In genomic region chr6:41559655-41560439, GRCh38 we compare ENCODE assay signal across 9 cellular contexts. TPM values are rescaled to one million over a fixed set of nuclear protein-coding genes. Genes with fewer than 3 reads are reported as not detected.
DNase-seq lines count a peak whose midpoint lies in the region; ATAC-seq, FAIRE-seq and TF ChIP-seq lines count a peak whose summit lies in the region.
"Had no signal": no experiment of that assay in that cellular context is flagged by ENCODE, and none has a peak within 500 bp of the region (broad histone marks: within the 10 kb centered on the region; RNA-seq: fewer than 3 reads in every experiment).

No MANE protein-coding gene starts in this region.

- no peak for FAIRE-seq in endothelial cell of umbilical vein (lab: Jason Lieb, UNC)
- FAIRE-seq: islet of Langerhans had no signal

- DNase-seq in GM06990 (ENCODE audit: extremely low read depth, insufficient read length) (no peak), NB4 (ENCODE audit: low read depth) (no peak), endothelial cell of umbilical vein (ENCODE audit: low read depth, low spot score) (no peak), ovary (no peak), Ammon's horn (ENCODE audit: low spot score) (no peak), PC-3 (no peak)
- DNase-seq in activated CD8-positive, alpha-beta memory T cell treated with anti-CD3 and anti-CD28 coated beads for 24 hours = no peak

- no peaks in the 10 kb centered on the region for H3F3A ChIP-seq in PC-3 (ENCODE audit: low read length, unreplicated experiment)

- no peaks in the 10 kb centered on the region for H3K9me1 ChIP-seq in endothelial cell of umbilical vein (replicated peaks; ENCODE audit: control insufficient read depth, extremely low read depth, insufficient read depth, low read length)

- H3K36me3 ChIP-seq in GM06990 (ENCODE audit: control insufficient read depth, insufficient read depth, low read length) (peaks cover 4% of the 10 kb centered on the region), endothelial cell of umbilical vein (ENCODE audit: control insufficient read depth in 2 of 2, extremely low read depth in 1 of 2, insufficient read depth in 2 of 2, low read length in 2 of 2) (no peaks in the 10 kb centered on the region), ovary (no peaks in the 10 kb centered on the region), PC-3 (ENCODE audit: low read depth, low read length) (no peaks in the 10 kb centered on the region)

- H3K4me1 ChIP-seq in endothelial cell of umbilical vein (ENCODE audit: control insufficient read depth, extremely low read depth, insufficient read depth, low read length) (peaks cover 8% of the 10 kb centered on the region), ovary (ENCODE audit: insufficient read depth) (peaks cover 5% of the 10 kb centered on the region), PC-3 (ENCODE audit: insufficient read depth, low read length) (no peaks in the 10 kb centered on the region)

- TF ChIP-seq CTCF in GM06990 (IDR thresholded peaks at IDR 0.05; ENCODE audit: insufficient read depth, low read length, poor library complexity, severe bottlenecking) (no peak), NB4 (IDR thresholded peaks at IDR 0.05; ENCODE audit: low read depth, low read length) (no peak), endothelial cell of umbilical vein (IDR thresholded peaks at IDR 0.05; ENCODE audit: extremely low read depth in 1 of 2, insufficient read depth in 1 of 2, low read depth in 1 of 2, low read length in 2 of 2) (no peak), ovary (IDR thresholded peaks at IDR 0.05) (no peak), PC-3 (conservative IDR thresholded peaks at IDR 0.05; ENCODE audit: low read depth, low read length) (no peak)

- TF ChIP-seq EP300 in ovary (IDR thresholded peaks at IDR 0.05) = no peak

- ATAC-seq in HG02678 (IDR thresholded peaks at IDR 0.05; ENCODE audit: unreplicated experiment) (no peak), PC-3 (no peak)

- H3K27ac ChIP-seq in endothelial cell of umbilical vein (ENCODE audit: insufficient read depth, low read depth, low read length) = no peak overlapping the region
- peak overlapping the region in 1 of 2 donors; percentile 41 for H3K27ac ChIP-seq in ovary
- H3K27ac ChIP-seq in PC-3 (ENCODE audit: low read length) = no peak overlapping the region

- H3K9me3 ChIP-seq in endothelial cell of umbilical vein (replicated peaks; ENCODE audit: control insufficient read depth, insufficient read depth, low read length) (no peaks in the 10 kb centered on the region), ovary (no peaks in the 10 kb centered on the region), PC-3 (ENCODE audit: low read length) (no peaks in the 10 kb centered on the region)

- CTCF ChIA-PET in endothelial cell of umbilical vein (lab: Charles Lee) = interaction anchor here (1.1 kb wide), 1 partner anchor 10 kb away, joined by 3 read pairs; no protein-coding TSS in a partner anchor
- CTCF ChIA-PET in PC-3 (lab: Charles Lee) = no interaction called here

- intact Hi-C loops in endothelial cell of umbilical vein (cut with micrococcal nuclease) = loop anchor here (1.0 kb wide), 1 partner anchor 13 kb away; no protein-coding TSS in a partner anchor
- intact Hi-C loops in ovary (cut with DNase I) = no loop called here
- intact Hi-C loops in PC-3 (cut with micrococcal nuclease) = no loop called here

- dilution Hi-C loops in endothelial cell of umbilical vein (cut with MboI; ENCODE audit: extremely low pct_ligation_motif_present, low sequenced_read_pairs) = no loop called here

- H2AFZ ChIP-seq in endothelial cell of umbilical vein (ENCODE audit: low read depth, low read length) (no peak overlapping the region), PC-3 (ENCODE audit: low read length) (no peak overlapping the region)

- H4K20me1 ChIP-seq in endothelial cell of umbilical vein (replicated peaks; ENCODE audit: control insufficient read depth, extremely low read depth, insufficient read depth, low read length) (no peaks in the 10 kb centered on the region), PC-3 (ENCODE audit: low read length) (0 out of 2 replicates have a peak, but pooled peaks cover 5% of the 10 kb centered on the region)

- WGBS in ovary, 3 donors = 49 to 54% (median 50%) methylated on average over 7 of the region's 7 CpGs

- no peaks in the 10 kb centered on the region for H3K27me3 ChIP-seq in GM06990 (replicated peaks; ENCODE audit: control insufficient read depth, insufficient read depth, low read length)
- H3K27me3 ChIP-seq in endothelial cell of umbilical vein (ENCODE audit: control insufficient read depth in 2 of 2, insufficient read depth in 2 of 2, low read length in 2 of 2) = no peaks in the 10 kb centered on the region
- no peaks in the 10 kb centered on the region for H3K27me3 ChIP-seq in ovary
- H3K27me3 ChIP-seq in PC-3 (ENCODE audit: low read length) = no peaks in the 10 kb centered on the region

- H3K79me2 ChIP-seq in endothelial cell of umbilical vein (ENCODE audit: control insufficient read depth, insufficient read depth, low read length) (no peaks in the 10 kb centered on the region), PC-3 (ENCODE audit: low read length) (0 out of 2 replicates have a peak, but pooled peaks cover 4% of the 10 kb centered on the region)

- H3K9ac ChIP-seq in endothelial cell of umbilical vein (replicated peaks; ENCODE audit: extremely low read depth, insufficient read depth, low read length) (no peak overlapping the region), PC-3 (ENCODE audit: low read length) (no peak overlapping the region)

- POLR2A ChIA-PET in endothelial cell of umbilical vein (lab: Charles Lee) (no interaction called here), PC-3 (lab: Charles Lee; ENCODE audit: unreplicated experiment) (no interaction called here)

- H3K4me3 ChIP-seq in GM06990 (replicated peaks; ENCODE audit: low read depth, low read length) (peak overlapping the region; percentile 63), NB4 (ENCODE audit: low read depth, low read length) (peak overlapping the region; percentile 67), endothelial cell of umbilical vein (replicated peaks in 1 of 3; ENCODE audit: insufficient read depth in 1 of 3, low read depth in 1 of 3, low read length in 3 of 3) (no peak overlapping the region), ovary (peak overlapping the region; percentile 58), PC-3 (ENCODE audit: low read length) (no peak overlapping the region)

- H3K4me2 ChIP-seq in endothelial cell of umbilical vein (ENCODE audit: insufficient read depth, low read length) = peak overlapping the region; percentile 20
- H3K4me2 ChIP-seq in PC-3 (ENCODE audit: low read length) = no peak overlapping the region

- TF ChIP-seq POLR2A in NB4 (IDR thresholded peaks at IDR 0.05; ENCODE audit: extremely low read depth, insufficient read length) = no peak
- no peak for TF ChIP-seq POLR2A in endothelial cell of umbilical vein (IDR thresholded peaks at IDR 0.05; ENCODE audit: low read depth, low read length)
- no peak for TF ChIP-seq POLR2A in ovary (IDR thresholded peaks at IDR 0.05)

- BruUV-seq in endothelial cell of umbilical vein (replicated peaks; lab: Mats Ljungman, UMichigan) = no TSS peak
- BruUV-seq in PC-3 (replicated peaks; lab: Mats Ljungman, UMichigan) = no TSS peak

- H3K9me2 ChIP-seq in PC-3 (replicated peaks; ENCODE audit: low read length) = no peaks in the 10 kb centered on the region

TF ChIP-seq in endothelial cell of umbilical vein, 7 proteins besides CTCF, POLR2A, EP300 and RAD21:
- TF ChIP-seq JUN (IDR thresholded peaks at IDR 0.05; ENCODE audit: borderline replicate concordance, insufficient read depth, insufficient read length, low read depth) (no peak), GATA2 (IDR thresholded peaks at IDR 0.05; ENCODE audit: insufficient read depth, insufficient read length, low read depth, low read length) (no peak), EZH2 (IDR thresholded peaks at IDR 0.05; ENCODE audit: borderline replicate concordance, low read depth, low read length, severe bottlenecking) (no peak), MYC (IDR thresholded peaks at IDR 0.05; ENCODE audit: low read depth, low read length) (no peak), MAX (IDR thresholded peaks at IDR 0.05; ENCODE audit: insufficient read depth, insufficient read length) (no peak), FOS (IDR thresholded peaks at IDR 0.05; ENCODE audit: borderline replicate concordance, insufficient read depth, low read length) (no peak), POLR2AphosphoS5 (IDR thresholded peaks at IDR 0.05; ENCODE audit: insufficient read depth, low read depth, low read length) (no peak)

RNA-seq across cellular contexts. Expression of gene FOXP4, which starts 13.7 kb away (rescaled TPM):
- total RNA-seq in endothelial cell of umbilical vein = 23.9 and 24.4 TPM in 2 replicates
- polyA plus RNA-seq in endothelial cell of umbilical vein = 5.6 and 6.1 TPM in 2 replicates
- 5.6 and 7.2 TPM in 2 replicates for polyA plus RNA-seq in endothelial cell of umbilical vein (2011; cell fraction: cytosol; rRNA removed)
- 7.6 and 7.8 TPM in 2 replicates for polyA plus RNA-seq in endothelial cell of umbilical vein (2011; cell fraction: nucleus; rRNA removed)
- 13.1 and 16.9 TPM in 2 replicates for polyA plus RNA-seq in endothelial cell of umbilical vein (2012)
- polyA minus RNA-seq in endothelial cell of umbilical vein = 3.0 and 4.0 TPM in 2 replicates
- polyA minus RNA-seq in endothelial cell of umbilical vein (2011; cell fraction: cytosol; rRNA and poly(A)+ RNA removed) = 9.3 TPM
- polyA minus RNA-seq in endothelial cell of umbilical vein (2011; cell fraction: nucleus; rRNA and poly(A)+ RNA removed) = 2.9 and 4.7 TPM in 2 replicates
- 10 to 100 TPM in 5 of 7 donors, 1 to 10 TPM in 2; 4.8 to 37.4 (median 22.3) TPM for total RNA-seq in ovary
- polyA plus RNA-seq in ovary = 10 to 100 TPM in 1 of 2 donors, 1 to 10 TPM in 1; 2.3 to 13.3 TPM
- 6.7 and 15.5 TPM in 2 replicates for total RNA-seq in PC-3 (2014; rRNA removed)

Comparison
In these comparisons a context has a peak if more than half of its experiments do, and no peak if none do; other contexts are left out.
1. H3K4me3 ChIP-seq: peak in GM06990 (single experiment), NB4 (single experiment) and ovary (single experiment); none in endothelial cell of umbilical vein (0 of 3) and PC-3 (single experiment).